ENCODE assay signal across 8 cellular contexts in genomic region chr1:32962248-32962896, GRCh38. TPM values are rescaled to one million over a fixed set of nuclear protein-coding genes. Genes with fewer than 3 reads are reported as not detected.
DNase-seq lines count a peak whose midpoint lies in the region; ATAC-seq and TF ChIP-seq lines count a peak whose summit lies in the region.

No MANE protein-coding gene starts in this region.

- 29 to 33% methylated on average over 6 of the region's 6 CpGs for WGBS in upper lobe of left lung, 2 donors

- no peak for TF ChIP-seq POLR2A in upper lobe of left lung (IDR thresholded peaks at IDR 0.05)

- peaks cover 38% of the 10 kb centered on the region for H3K4me1 Mint-ChIP-seq in activated naive CD8-positive, alpha-beta T cell treated with anti-CD3 and anti-CD28 coated beads for 36 hours

- ATAC-seq in HG03196 (IDR thresholded peaks at IDR 0.05; ENCODE audit: unreplicated experiment) (peak; percentile 29), left lobe of liver (peak; percentile 18), upper lobe of left lung (ENCODE audit: low FRiP score in 2 of 2) (no peak)
- ATAC-seq in activated CD4-positive, CD25-positive, alpha-beta regulatory T cell treated with anti-CD3 and anti-CD28 coated beads, Interleukin-2, amount 50 U/mL, for 24 hours, result no peak

- H3K9me3 ChIP-seq in upper lobe of left lung, result peaks cover 0 to 3% (median 0%) of the 10 kb centered on the region in 4 donors

- H3K27ac ChIP-seq in upper lobe of left lung, result peak overlapping the region; percentile 61 to 99 (median 93)

- TF ChIP-seq EP300 in upper lobe of left lung (IDR thresholded peaks at IDR 0.05), result no peak

- peak overlapping the region; percentile 21 for H3K27ac Mint-ChIP-seq in activated naive CD8-positive, alpha-beta T cell treated with anti-CD3 and anti-CD28 coated beads for 36 hours

- no peaks in the 10 kb centered on the region for H3K36me3 ChIP-seq in upper lobe of left lung

- H3K27me3 Mint-ChIP-seq in activated naive CD8-positive, alpha-beta T cell treated with anti-CD3 and anti-CD28 coated beads for 36 hours, result no peaks in the 10 kb centered on the region

- H3K4me1 ChIP-seq in upper lobe of left lung, result peaks cover 22 to 47% (median 27%) of the 10 kb centered on the region in 4 donors

- DNase-seq in EH (ENCODE audit: low read depth) (peak; percentile 47), left lobe of liver (ENCODE audit: low spot score) (no peak), upper lobe of left lung (no peak), NCI-H1048 (lab: John Stamatoyannopoulos, UW) (no peak), AG08395 (ENCODE audit: low spot score) (no peak)
- no peak for DNase-seq in activated naive CD8-positive, alpha-beta T cell treated with anti-CD3 and anti-CD28 coated beads for 36 hours

- H3K36me3 Mint-ChIP-seq in activated naive CD8-positive, alpha-beta T cell treated with anti-CD3 and anti-CD28 coated beads for 36 hours, result no peaks in the 10 kb centered on the region

- TF ChIP-seq CTCF in upper lobe of left lung (IDR thresholded peaks at IDR 0.05), result no peak

- H3K9me3 Mint-ChIP-seq in activated naive CD8-positive, alpha-beta T cell treated with anti-CD3 and anti-CD28 coated beads for 36 hours, result no peaks in the 10 kb centered on the region

- peak overlapping the region; percentile 88 to 99 (median 96) for H3K4me3 ChIP-seq in upper lobe of left lung

- no peaks in the 10 kb centered on the region for H3K27me3 ChIP-seq in upper lobe of left lung

- H3K4me3 Mint-ChIP-seq in activated naive CD8-positive, alpha-beta T cell treated with anti-CD3 and anti-CD28 coated beads for 36 hours, result peak overlapping the region; percentile 85

RNA-seq across cellular contexts. Expression of gene RNF19B, which starts 2.2 kb away (rescaled TPM):
- 10 to 100 TPM in 1 of 2 experiments, 1 to 10 TPM in 1; 8.8 to 10.2 TPM for total RNA-seq in activated naive CD8-positive, alpha-beta T cell treated with anti-CD3 and anti-CD28 coated beads for 36 hours
- total RNA-seq in left lobe of liver (6.6 TPM), upper lobe of left lung (10 to 100 TPM; 28.7 to 44.5 (median 37.4) TPM)

Comparison
In these comparisons a context has a peak if more than half of its experiments do, and no peak if none do; other contexts are left out.
1. ATAC-seq: peak in HG03196 (single experiment) and left lobe of liver (single experiment); none in upper lobe of left lung (0 of 2) and activated CD4-positive, CD25-positive, alpha-beta regulatory T cell treated with anti-CD3 and anti-CD28 coated beads, Interleukin-2, amount 50 U/mL, for 24 hours (0 of 2).